Comparison of ENCODE assay signal across 1 cellular context in the genomic region with DNA sequence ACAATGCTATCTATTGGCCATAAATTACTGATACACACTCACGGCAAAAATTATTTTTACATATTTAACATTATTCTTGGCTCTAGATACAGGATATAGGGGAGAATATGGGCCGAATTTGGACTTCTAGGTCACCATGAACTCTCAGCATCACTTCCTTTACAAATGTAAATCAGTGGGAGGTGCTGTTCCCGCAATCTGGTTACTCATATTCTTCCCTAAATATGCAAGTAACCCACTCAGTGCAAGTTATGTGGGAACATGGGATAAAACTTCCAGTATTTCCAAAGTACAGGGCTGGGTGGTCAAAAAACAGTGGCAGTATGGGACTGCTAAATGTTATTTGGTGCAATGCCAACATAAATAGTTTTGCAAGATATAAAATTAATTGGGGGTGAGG.
TF ChIP-seq lines count a peak whose summit lies in the region.

No MANE protein-coding gene starts in this region.

TF ChIP-seq in endothelial cell of umbilical vein, 7 proteins besides CTCF, POLR2A, EP300 and RAD21 (continued from another document):
- TF ChIP-seq, protein P1, sequence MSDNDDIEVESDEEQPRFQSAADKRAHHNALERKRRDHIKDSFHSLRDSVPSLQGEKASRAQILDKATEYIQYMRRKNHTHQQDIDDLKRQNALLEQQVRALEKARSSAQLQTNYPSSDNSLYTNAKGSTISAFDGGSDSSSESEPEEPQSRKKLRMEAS (IDR thresholded peaks at IDR 0.05; ENCODE audit: insufficient read depth, insufficient read length): no peak
- TF ChIP-seq MYC (IDR thresholded peaks at IDR 0.05; ENCODE audit: low read depth, low read length) (no peak), FOS (IDR thresholded peaks at IDR 0.05; ENCODE audit: borderline replicate concordance, insufficient read depth, low read length) (no peak)
